Comparison of ENCODE assay signal across 11 cellular contexts in the genomic region with DNA sequence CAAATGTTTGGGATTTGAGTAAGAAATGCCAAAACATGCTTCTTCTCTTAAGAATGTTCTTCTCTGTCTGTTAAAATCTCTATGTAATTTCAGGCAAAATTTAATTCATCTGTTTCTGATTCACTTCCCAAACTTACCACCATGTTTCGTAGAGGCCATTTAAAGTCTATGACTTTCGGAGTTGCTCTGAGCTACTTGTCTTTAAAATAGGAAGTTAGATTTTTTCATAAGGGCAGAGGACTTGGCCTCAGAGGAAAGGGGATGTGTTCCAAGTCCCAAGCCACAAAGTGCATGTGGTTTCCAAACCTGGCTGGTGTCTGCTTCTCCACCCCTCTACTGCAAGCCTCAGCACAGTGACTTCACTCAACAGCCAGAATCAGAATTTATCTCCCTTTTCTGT.
DNase-seq lines count a peak whose midpoint lies in the region; ATAC-seq and TF ChIP-seq lines count a peak whose summit lies in the region.
"Had no signal": no experiment of that assay in that cellular context is flagged by ENCODE, and none has a peak within 500 bp of the region (broad histone marks: within the 10 kb centered on the region; RNA-seq: fewer than 3 reads in every experiment).

No MANE protein-coding gene starts in this region.

- no peaks in the 10 kb centered on the region for H3K9me3 ChIP-seq in transverse colon

- ATAC-seq in left ventricle myocardium superior, result peak; percentile 97
- ATAC-seq in GM18520 (IDR thresholded peaks at IDR 0.05; ENCODE audit: unreplicated experiment), result no peak
- ATAC-seq: naive thymus-derived CD8-positive, alpha-beta T cell had no signal

- H3K27me3 ChIP-seq in transverse colon, result no peaks in the 10 kb centered on the region

- TF ChIP-seq POLR2A in transverse colon (IDR thresholded peaks at IDR 0.05), result no peak

- intact Hi-C loops in left ventricle myocardium superior (cut with micrococcal nuclease), result no loop called here
- intact Hi-C loops in transverse colon (cut with DNase I; ENCODE audit: low total_unique reads), result no loop called here

- 70 to 92% methylated on average over 2 of the region's 2 CpGs for WGBS in transverse colon (ENCODE audit: low coverage in 1 of 2), 2 donors

- no peak for TF ChIP-seq CTCF in transverse colon (IDR thresholded peaks at IDR 0.05)

- peak; percentile 90 for DNase-seq in KBM-7
- DNase-seq in UCSD-AML1 (lab: John Stamatoyannopoulos, UW; ENCODE audit: unreplicated experiment), result peak; percentile 20
- DNase-seq in left ventricle myocardium superior, result peak; percentile 38
- peak; percentile 17 for DNase-seq in transverse colon
- no peak for DNase-seq in hepatic stellate cell (ENCODE audit: low spot score)
- DNase-seq in GM19240 (ENCODE audit: insufficient read length, low spot score), result no peak
- DNase-seq: naive thymus-derived CD8-positive, alpha-beta T cell; NCI-H1417 treated with DMSO at 0.1 percent for 48 hours; NCI-H524 treated with DMSO at 0.1 percent for 48 hours had no signal

- no peak overlapping the region for H3K27ac ChIP-seq in transverse colon
- H3K27ac ChIP-seq: VCaP had no signal

- TF ChIP-seq EP300 in transverse colon (IDR thresholded peaks at IDR 0.05; ENCODE audit: low read depth), result no peak

- in situ Hi-C loops in KBM-7 (cut with MboI; ENCODE audit: low pct_unique_long_range_greater_than_20kb, low sequenced_read_pairs), result no loop called here
- in situ Hi-C loops in transverse colon (cut with MboI; ENCODE audit: low pct_ligation_motif_present in 1 of 4, low pct_unique_long_range_greater_than_20kb in 1 of 4, low sequenced_read_pairs in 3 of 4), result no loop called here

- no peak overlapping the region for H3K4me3 ChIP-seq in transverse colon

- no peaks in the 10 kb centered on the region for H3K4me1 ChIP-seq in transverse colon

- no peaks in the 10 kb centered on the region for H3K36me3 ChIP-seq in transverse colon

Comparison
In these comparisons a context has a peak if more than half of its experiments do, and no peak if none do; other contexts are left out.
1. DNase-seq: peak in KBM-7 (single experiment), UCSD-AML1 (single experiment), left ventricle myocardium superior (single experiment) and transverse colon (single experiment); none in hepatic stellate cell (single experiment) and GM19240 (single experiment).